8 cellular contexts compared by ENCODE assay signal in the genomic region with DNA sequence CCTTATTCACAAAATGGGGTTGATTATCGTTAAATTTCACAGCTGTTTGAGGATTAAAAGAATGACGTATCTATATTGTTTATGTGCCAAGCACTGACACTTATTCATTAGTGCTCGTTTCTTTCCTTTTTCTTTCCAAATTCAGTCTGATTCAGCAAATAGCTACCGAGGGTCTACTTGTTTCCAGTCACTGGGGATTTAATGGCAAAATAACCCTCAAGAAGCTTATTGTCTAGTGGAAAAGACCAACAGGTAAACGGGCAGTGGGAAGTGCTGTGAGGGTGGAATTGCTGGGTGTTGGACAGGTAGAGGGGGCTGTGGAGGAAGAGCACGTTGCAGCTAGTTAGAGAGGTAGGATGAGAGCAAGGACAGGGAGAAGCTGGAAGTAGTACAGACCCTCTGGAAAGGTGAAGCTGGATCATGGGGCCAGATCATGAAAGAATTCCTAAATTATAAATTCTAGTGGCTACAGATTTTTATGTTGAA. TPM values are rescaled to one million over a fixed set of nuclear protein-coding genes. Genes with fewer than 3 reads are reported as not detected.
DNase-seq lines count a peak whose midpoint lies in the region; TF ChIP-seq lines count a peak whose summit lies in the region.

No MANE protein-coding gene starts in this region.

- peak overlapping the region; percentile 89 for H2AFZ ChIP-seq in MM.1S (ENCODE audit: low read length)

- H3K4me1 ChIP-seq in BE2C (no peaks in the 10 kb centered on the region), MM.1S (ENCODE audit: low read length) (peaks cover 12% of the 10 kb centered on the region)

- H3K9me2 ChIP-seq in MM.1S (replicated peaks; ENCODE audit: insufficient read depth, low read length): no peaks in the 10 kb centered on the region

- peak overlapping the region; percentile 62 to 77 (median 67) for H3K4me3 Mint-ChIP-seq in nephron

- no peak for DNase-seq in BE2C
- DNase-seq in MM.1S: no peak
- no peak for DNase-seq in dorsolateral prefrontal cortex
- DNase-seq in activated effector memory CD4-positive, alpha-beta T cell treated with Interleukin-2 at 50 U/mL for 16 hours: no peak
- no peak for DNase-seq in RPMI8226
- no peak for DNase-seq in activated CD4-positive, alpha-beta T cell treated with anti-CD3 and anti-CD28 coated beads for 1 hour
- no peak for DNase-seq in NAMALWA (ENCODE audit: low spot score)

- peak overlapping the region; percentile 20 to 83 (median 61) for H3K27ac Mint-ChIP-seq in nephron

- no peaks in the 10 kb centered on the region for H3K9me3 Mint-ChIP-seq in nephron

- no peaks in the 10 kb centered on the region for H4K20me1 ChIP-seq in MM.1S (ENCODE audit: insufficient read depth, low read length)

- H3K36me3 ChIP-seq in BE2C (no peaks in the 10 kb centered on the region), MM.1S (replicated peaks; ENCODE audit: insufficient read depth, low read length) (no peaks in the 10 kb centered on the region)

- H3K36me3 Mint-ChIP-seq in nephron (ENCODE audit: low read depth): no peaks in the 10 kb centered on the region

- H3K27me3 ChIP-seq in BE2C: peaks cover 20% of the 10 kb centered on the region
- H3K27me3 ChIP-seq in MM.1S (replicated peaks; ENCODE audit: insufficient read depth, low read length): no peaks in the 10 kb centered on the region
- H3K27me3 ChIP-seq in dorsolateral prefrontal cortex: peaks cover 0 to 10% (median 0%) of the 10 kb centered on the region in 45 donors

- no peaks in the 10 kb centered on the region for H3K9me3 ChIP-seq in BE2C
- H3K9me3 ChIP-seq in MM.1S (replicated peaks; ENCODE audit: insufficient read depth, low read length): no peaks in the 10 kb centered on the region

- no peak for TF ChIP-seq CTCF in BE2C (IDR thresholded peaks at IDR 0.05; ENCODE audit: low read depth, low read length)
- TF ChIP-seq CTCF in MM.1S (IDR thresholded peaks at IDR 0.05; ENCODE audit: low read length): no peak
- TF ChIP-seq CTCF in dorsolateral prefrontal cortex (IDR thresholded peaks at IDR 0.05 in 54 of 56, conservative IDR thresholded peaks at IDR 0.05 in 2 of 56; ENCODE audit: low read depth in 1 of 56, partially characterized antibody in 56 of 56): peak in 1 of 56 donors; percentile 5
- no peak for TF ChIP-seq CTCF in nephron (IDR thresholded peaks at IDR 0.05; ENCODE audit: unreplicated experiment in 3 of 3)

- peak overlapping the region; percentile 92 for H3K4me2 ChIP-seq in MM.1S (ENCODE audit: low read depth, low read length)

- peak overlapping the region; percentile 4; the same call in 1 of the 2 replicates for H3K9ac ChIP-seq in MM.1S (ENCODE audit: low read length)

- no peaks in the 10 kb centered on the region for H3F3A ChIP-seq in MM.1S (ENCODE audit: insufficient read depth, low read length)

- H3K4me1 Mint-ChIP-seq in nephron: peaks cover 46% of the 10 kb centered on the region

- peaks cover 14% of the 10 kb centered on the region for H3K27me3 Mint-ChIP-seq in nephron (ENCODE audit: low read depth)

- intact Hi-C loops in dorsolateral prefrontal cortex (cut with DNase I): no loop called here

- H3K27ac ChIP-seq in MM.1S (ENCODE audit: low read length) (no peak overlapping the region), dorsolateral prefrontal cortex (no peak overlapping the region)

- H3K79me2 ChIP-seq in MM.1S (ENCODE audit: low read length): no peaks in the 10 kb centered on the region

- peak overlapping the region; percentile 32 for H3K4me3 ChIP-seq in BE2C (ENCODE audit: low read depth, low read length)
- peak overlapping the region; percentile 63 for H3K4me3 ChIP-seq in MM.1S (ENCODE audit: low read length)
- H3K4me3 ChIP-seq in dorsolateral prefrontal cortex: peak overlapping the region; percentile 15 to 69 (median 48)

RNA-seq across cellular contexts. Expression of a gene that starts 48.3 kb away (rescaled TPM):
- polyA plus RNA-seq in BE2C (2012; ENCODE audit: insufficient read depth, insufficient read length, low read depth): 0.52 TPM
- 1 to 10 TPM; 1.5 to 9.7 (median 3.6) TPM for total RNA-seq in dorsolateral prefrontal cortex
